ENCODE assay signal across 14 cellular contexts in genomic region chr20:36614781-36615557, GRCh38. TPM values are rescaled to one million over a fixed set of nuclear protein-coding genes. Genes with fewer than 3 reads are reported as not detected.
DNase-seq lines count a peak whose midpoint lies in the region; ATAC-seq and TF ChIP-seq lines count a peak whose summit lies in the region.
"Had no signal": no experiment of that assay in that cellular context is flagged by ENCODE, and none has a peak within 500 bp of the region (broad histone marks: within the 10 kb centered on the region; RNA-seq: fewer than 3 reads in every experiment).

No MANE protein-coding gene starts in this region.

- H3K9me3 ChIP-seq in left ventricle myocardium inferior (replicated peaks), result no peaks in the 10 kb centered on the region
- H3K9me3 ChIP-seq in RWPE2 (ENCODE audit: severe bottlenecking), result no peaks in the 10 kb centered on the region
- H3K9me3 ChIP-seq: BE2C, uterus had no signal

- no peak overlapping the region for H3K4me3 Mint-ChIP-seq in stimulated activated effector memory CD8-positive, alpha-beta T cell treated with anti-CD3 and anti-CD28 coated beads, Interleukin-12 subunit alpha, Interleukin-12 subunit beta, amount 100 ng/mL, for 72 hours

- H3K27ac Mint-ChIP-seq in stimulated activated effector memory CD8-positive, alpha-beta T cell treated with anti-CD3 and anti-CD28 coated beads, Interleukin-12 subunit alpha, Interleukin-12 subunit beta, amount 100 ng/mL, for 72 hours, result peak overlapping the region; percentile 83

- no peaks in the 10 kb centered on the region for H3K9me3 Mint-ChIP-seq in stimulated activated effector memory CD8-positive, alpha-beta T cell treated with anti-CD3 and anti-CD28 coated beads, Interleukin-12 subunit alpha, Interleukin-12 subunit beta, amount 100 ng/mL, for 72 hours

- ATAC-seq in Right ventricle myocardium inferior (peak; percentile 38), RWPE2 (ENCODE audit: low read depth) (peak; percentile 28; the same call in 2 of the 3 replicates), HG02981 (IDR thresholded peaks at IDR 0.05; ENCODE audit: unreplicated experiment) (no peak)
- ATAC-seq in stimulated activated effector memory CD8-positive, alpha-beta T cell treated with anti-CD3 and anti-CD28 coated beads, Interleukin-12 subunit alpha, Interleukin-12 subunit beta, amount 100 ng/mL, for 72 hours, result peak; percentile 40
- ATAC-seq: K562 had no signal

- DNase-seq in Right ventricle myocardium inferior (ENCODE audit: missing footprints), result no peak
- DNase-seq in left ventricle myocardium inferior, result no peak
- peak; percentile 79 for DNase-seq in RWPE2 (ENCODE audit: low spot score)
- DNase-seq in epithelial cell of proximal tubule (ENCODE audit: low read depth), result peak; percentile 39
- DNase-seq in stimulated activated effector memory CD8-positive, alpha-beta T cell treated with anti-CD3 and anti-CD28 coated beads, Interleukin-12 subunit alpha, Interleukin-12 subunit beta, amount 100 ng/mL, for 72 hours (ENCODE audit: low spot score in 2 of 2), result no peak
- no peak for DNase-seq in SW 1271 (lab: John Stamatoyannopoulos, UW)
- DNase-seq in COR-L47 (lab: John Stamatoyannopoulos, UW), result no peak
- DNase-seq: anterior cingulate cortex, BE2C, NCI-H1417, uterus had no signal

- H3K27ac ChIP-seq in left ventricle myocardium inferior (replicated peaks) (no peak overlapping the region), RWPE2 (ENCODE audit: poor library complexity, severe bottlenecking) (no peak overlapping the region)
- H3K27ac ChIP-seq: uterus had no signal

- H3K4me3 ChIP-seq in left ventricle myocardium inferior (no peak overlapping the region), RWPE2 (ENCODE audit: severe bottlenecking) (no peak overlapping the region), epithelial cell of proximal tubule (ENCODE audit: low read depth, low read length) (no peak overlapping the region)
- H3K4me3 ChIP-seq: K562, uterus had no signal

- peaks cover 26% of the 10 kb centered on the region for H3K4me1 Mint-ChIP-seq in stimulated activated effector memory CD8-positive, alpha-beta T cell treated with anti-CD3 and anti-CD28 coated beads, Interleukin-12 subunit alpha, Interleukin-12 subunit beta, amount 100 ng/mL, for 72 hours

- H3K4me1 ChIP-seq in left ventricle myocardium inferior, result no peaks in the 10 kb centered on the region
- no peaks in the 10 kb centered on the region for H3K4me1 ChIP-seq in RWPE2 (ENCODE audit: insufficient read depth, poor library complexity, severe bottlenecking)
- H3K4me1 ChIP-seq: BE2C, uterus had no signal

- H3K27me3 ChIP-seq in left ventricle myocardium inferior (ENCODE audit: low read depth) (no peaks in the 10 kb centered on the region), RWPE2 (ENCODE audit: insufficient read depth, poor library complexity, severe bottlenecking) (no peaks in the 10 kb centered on the region)
- H3K27me3 ChIP-seq: BE2C, uterus had no signal

- intact Hi-C loops in Right ventricle myocardium inferior (cut with DNase I), result loop anchor here (5.0 kb wide), 1 partner anchor 272 kb away; no protein-coding TSS in a partner anchor
- intact Hi-C loops in left ventricle myocardium inferior (cut with micrococcal nuclease), result no loop called here

- TF ChIP-seq CTCF in left ventricle myocardium inferior (IDR thresholded peaks at IDR 0.05; ENCODE audit: borderline replicate concordance) (no peak), RWPE2 (IDR thresholded peaks at IDR 0.05; ENCODE audit: poor library complexity, severe bottlenecking) (no peak), epithelial cell of proximal tubule (conservative IDR thresholded peaks at IDR 0.05; ENCODE audit: low read depth, low read length) (no peak)

- peaks cover 98% of the 10 kb centered on the region for H3K36me3 Mint-ChIP-seq in stimulated activated effector memory CD8-positive, alpha-beta T cell treated with anti-CD3 and anti-CD28 coated beads, Interleukin-12 subunit alpha, Interleukin-12 subunit beta, amount 100 ng/mL, for 72 hours

- H3K36me3 ChIP-seq in left ventricle myocardium inferior (peaks cover 54% of the 10 kb centered on the region), RWPE2 (ENCODE audit: low read depth) (peaks cover 42% of the 10 kb centered on the region)
- H3K36me3 ChIP-seq: uterus had no signal

RNA-seq across cellular contexts. Expression of gene RAB5IF, which starts 9.4 kb away (rescaled TPM):
- total RNA-seq in Right ventricle myocardium inferior, result 65.4 TPM
- 56.5 TPM for total RNA-seq in left ventricle myocardium inferior
- 142 and 190 TPM in 2 replicates for total RNA-seq in epithelial cell of proximal tubule

RNA-seq across cellular contexts. Expression of gene SLA2, which starts 31.0 kb away (rescaled TPM):
- total RNA-seq in Right ventricle myocardium inferior (0.30 TPM), left ventricle myocardium inferior (0.19 TPM), epithelial cell of proximal tubule (not detected in 2 replicates)
- total RNA-seq: RPMI7951 had no signal

RNA-seq across cellular contexts. Expression of gene TGIF2, which starts 41.6 kb away (rescaled TPM):
- total RNA-seq in Right ventricle myocardium inferior (4.5 TPM), left ventricle myocardium inferior (5.8 TPM), epithelial cell of proximal tubule (13.4 and 22.0 TPM in 2 replicates)

Comparison
In these comparisons a context has a peak if more than half of its experiments do, and no peak if none do; other contexts are left out.
1. DNase-seq: peak in RWPE2 (single experiment) and epithelial cell of proximal tubule (single experiment); none in Right ventricle myocardium inferior (single experiment), left ventricle myocardium inferior (single experiment), stimulated activated effector memory CD8-positive, alpha-beta T cell treated with anti-CD3 and anti-CD28 coated beads, Interleukin-12 subunit alpha, Interleukin-12 subunit beta, amount 100 ng/mL, for 72 hours (0 of 2), SW 1271 (0 of 2) and COR-L47 (single experiment).